18 cellular contexts compared by ENCODE assay signal in genomic region chr17:31878703-31879073, GRCh38. TPM values are rescaled to one million over a fixed set of nuclear protein-coding genes. Genes with fewer than 3 reads are reported as not detected.
DNase-seq lines count a peak whose midpoint lies in the region; ATAC-seq, FAIRE-seq and TF ChIP-seq lines count a peak whose summit lies in the region.
"Had no signal": no experiment of that assay in that cellular context is flagged by ENCODE, and none has a peak within 500 bp of the region (broad histone marks: within the 10 kb centered on the region; RNA-seq: fewer than 3 reads in every experiment).

No MANE protein-coding gene starts in this region.

- no peak for FAIRE-seq in endothelial cell of umbilical vein (lab: Jason Lieb, UNC)

- H3K4me1 Mint-ChIP-seq in activated naive CD4-positive, alpha-beta T cell treated with anti-CD3 and anti-CD28 coated beads, Interleukin-2, amount 10 ng/mL, durations not matched to agents 7 days and 5 days: peaks cover 11% of the 10 kb centered on the region
- H3K4me1 Mint-ChIP-seq in activated naive CD8-positive, alpha-beta T cell (ENCODE audit: low read depth): peaks cover 25% of the 10 kb centered on the region

- POLR2A ChIA-PET in endothelial cell of umbilical vein (lab: Charles Lee): no interaction called here

- no peak overlapping the region for H3K4me3 ChIP-seq in endothelial cell of umbilical vein (replicated peaks in 1 of 3; ENCODE audit: insufficient read depth in 1 of 3, low read depth in 1 of 3, low read length in 3 of 3)
- peak overlapping the region; percentile 22 for H3K4me3 ChIP-seq in thoracic aorta
- H3K4me3 ChIP-seq: right atrium auricular region, uterus had no signal

- intact Hi-C loops in endothelial cell of umbilical vein (cut with micrococcal nuclease): no loop called here

- H3K79me2 ChIP-seq in endothelial cell of umbilical vein (ENCODE audit: control insufficient read depth, insufficient read depth, low read length): no peaks in the 10 kb centered on the region

- TF ChIP-seq CTCF in endothelial cell of umbilical vein (IDR thresholded peaks at IDR 0.05; ENCODE audit: extremely low read depth in 1 of 2, insufficient read depth in 1 of 2, low read depth in 1 of 2, low read length in 2 of 2): no peak
- TF ChIP-seq CTCF in thoracic aorta (IDR thresholded peaks at IDR 0.05): no peak

- H3K27me3 ChIP-seq in endothelial cell of umbilical vein (ENCODE audit: control insufficient read depth in 2 of 2, insufficient read depth in 2 of 2, low read length in 2 of 2) (no peaks in the 10 kb centered on the region), thoracic aorta (replicated peaks; ENCODE audit: insufficient read depth) (no peaks in the 10 kb centered on the region)
- H3K27me3 ChIP-seq: right atrium auricular region, uterus had no signal

- H3K4me1 ChIP-seq in endothelial cell of umbilical vein (ENCODE audit: control insufficient read depth, extremely low read depth, insufficient read depth, low read length) (peaks cover 2% of the 10 kb centered on the region), thoracic aorta (ENCODE audit: control insufficient read depth in 1 of 2, low read depth in 2 of 2) (peaks cover 11 to 34% of the 10 kb centered on the region in 2 donors)
- H3K4me1 ChIP-seq: right atrium auricular region, uterus had no signal

- H3K36me3 Mint-ChIP-seq in activated naive CD4-positive, alpha-beta T cell treated with anti-CD3 and anti-CD28 coated beads, Interleukin-2, amount 10 ng/mL, durations not matched to agents 7 days and 5 days: peaks cover 50% of the 10 kb centered on the region
- H3K36me3 Mint-ChIP-seq in activated naive CD8-positive, alpha-beta T cell: peaks cover 10% of the 10 kb centered on the region

- no peaks in the 10 kb centered on the region for H3K9me3 ChIP-seq in endothelial cell of umbilical vein (replicated peaks; ENCODE audit: control insufficient read depth, insufficient read depth, low read length)
- no peaks in the 10 kb centered on the region for H3K9me3 ChIP-seq in thoracic aorta
- H3K9me3 ChIP-seq: right atrium auricular region, uterus had no signal

- no TSS peak for BruUV-seq in endothelial cell of umbilical vein (replicated peaks; lab: Mats Ljungman, UMichigan)

- H3K27me3 Mint-ChIP-seq in activated naive CD4-positive, alpha-beta T cell treated with anti-CD3 and anti-CD28 coated beads, Interleukin-2, amount 10 ng/mL, durations not matched to agents 7 days and 5 days: no peaks in the 10 kb centered on the region
- no peaks in the 10 kb centered on the region for H3K27me3 Mint-ChIP-seq in activated naive CD8-positive, alpha-beta T cell

- no peaks in the 10 kb centered on the region for H3K9me1 ChIP-seq in endothelial cell of umbilical vein (replicated peaks; ENCODE audit: control insufficient read depth, extremely low read depth, insufficient read depth, low read length)

- no peak overlapping the region for H2AFZ ChIP-seq in endothelial cell of umbilical vein (ENCODE audit: low read depth, low read length)

- no peak overlapping the region for H3K4me3 Mint-ChIP-seq in activated naive CD4-positive, alpha-beta T cell treated with anti-CD3 and anti-CD28 coated beads, Interleukin-2, amount 10 ng/mL, durations not matched to agents 7 days and 5 days
- H3K4me3 Mint-ChIP-seq in activated naive CD8-positive, alpha-beta T cell: peak overlapping the region; percentile 72

- no peak for DNase-seq in activated naive CD4-positive, alpha-beta T cell treated with anti-CD3 and anti-CD28 coated beads, Interleukin-2, amount 10 ng/mL, durations not matched to agents 7 days and 5 days
- no peak for DNase-seq in activated naive CD4-positive, alpha-beta T cell treated with Interleukin-2 at 50 U/mL for 16 hours
- DNase-seq in endothelial cell of umbilical vein (ENCODE audit: low read depth, low spot score): no peak
- no peak for DNase-seq in thoracic aorta (ENCODE audit: low spot score)
- no peak for DNase-seq in NCI-H146 (lab: John Stamatoyannopoulos, UW)
- DNase-seq: activated T-cell treated with anti-CD3 and anti-CD28 coated beads for 4 hours, cortex of kidney, DMS79, foreskin melanocyte, left colon, NCI-H1417, NCI-H748 treated with DMSO at 0.1 percent for 48 hours, uterus had no signal

- H3K27ac ChIP-seq in endothelial cell of umbilical vein (ENCODE audit: insufficient read depth, low read depth, low read length) (peak overlapping the region; percentile 19), thoracic aorta (peak overlapping the region; percentile 68 to 86)
- H3K27ac ChIP-seq: epithelial cell of prostate, right atrium auricular region, uterus had no signal

- no peaks in the 10 kb centered on the region for H4K20me1 ChIP-seq in endothelial cell of umbilical vein (replicated peaks; ENCODE audit: control insufficient read depth, extremely low read depth, insufficient read depth, low read length)

- no peak overlapping the region for H3K9ac ChIP-seq in endothelial cell of umbilical vein (replicated peaks; ENCODE audit: extremely low read depth, insufficient read depth, low read length)

- no peak for TF ChIP-seq POLR2A in endothelial cell of umbilical vein (IDR thresholded peaks at IDR 0.05; ENCODE audit: low read depth, low read length)

- H3K36me3 ChIP-seq in endothelial cell of umbilical vein (ENCODE audit: control insufficient read depth in 2 of 2, extremely low read depth in 1 of 2, insufficient read depth in 2 of 2, low read length in 2 of 2): peaks cover 4 to 20% of the 10 kb centered on the region in 2 experiments
- peaks cover 33% of the 10 kb centered on the region for H3K36me3 ChIP-seq in thoracic aorta
- H3K36me3 ChIP-seq: uterus had no signal

- no peak overlapping the region for H3K4me2 ChIP-seq in endothelial cell of umbilical vein (ENCODE audit: insufficient read depth, low read length)

- ATAC-seq in thoracic aorta (ENCODE audit: insufficient number of reproducible peaks, low FRiP score, low read depth) (no peak), SK-N-SH treated with all-trans-retinoic acid at 6 μM for 48 hours (no peak), HG03039 (IDR thresholded peaks at IDR 0.05; ENCODE audit: unreplicated experiment) (no peak)
- ATAC-seq: left colon had no signal

- H3K9me3 Mint-ChIP-seq in activated naive CD4-positive, alpha-beta T cell treated with anti-CD3 and anti-CD28 coated beads, Interleukin-2, amount 10 ng/mL, durations not matched to agents 7 days and 5 days: no peaks in the 10 kb centered on the region
- H3K9me3 Mint-ChIP-seq in activated naive CD8-positive, alpha-beta T cell (ENCODE audit: low read depth): no peaks in the 10 kb centered on the region

- dilution Hi-C loops in endothelial cell of umbilical vein (cut with MboI; ENCODE audit: extremely low pct_ligation_motif_present, low sequenced_read_pairs): no loop called here

- CTCF ChIA-PET in activated naive CD4-positive, alpha-beta T cell treated with anti-CD3 and anti-CD28 coated beads, Interleukin-2, amount 10 ng/mL, durations not matched to agents 7 days and 5 days (lab: Charles Lee): no interaction called here
- CTCF ChIA-PET in endothelial cell of umbilical vein (lab: Charles Lee): interaction anchor here (1.0 kb wide), 2 partner anchors 22 to 442 kb away, joined by 3 read pairs; no protein-coding TSS in a partner anchor

- H3K27ac Mint-ChIP-seq in activated naive CD4-positive, alpha-beta T cell treated with anti-CD3 and anti-CD28 coated beads, Interleukin-2, amount 10 ng/mL, durations not matched to agents 7 days and 5 days: peak overlapping the region; percentile 39
- peak overlapping the region; percentile 94 for H3K27ac Mint-ChIP-seq in activated naive CD8-positive, alpha-beta T cell

TF ChIP-seq in endothelial cell of umbilical vein, 7 proteins besides CTCF, POLR2A, EP300 and RAD21 (continues in another document):
- no peak for TF ChIP-seq FOS (IDR thresholded peaks at IDR 0.05; ENCODE audit: borderline replicate concordance, insufficient read depth, low read length)

TF ChIP-seq in SK-N-SH treated with all-trans-retinoic acid at 6 μM for 48 hours, 23 proteins besides CTCF, POLR2A, EP300 and RAD21 (continues in another document):
- no peak for TF ChIP-seq TCF4 (CRISPR knock-in tag; IDR thresholded peaks at IDR 0.05; ENCODE audit: borderline replicate concordance)
- no peak for TF ChIP-seq TOX (CRISPR knock-in tag; IDR thresholded peaks at IDR 0.05; ENCODE audit: borderline replicate concordance)
- no peak for TF ChIP-seq ZFP3 (CRISPR knock-in tag; IDR thresholded peaks at IDR 0.05)
- TF ChIP-seq SNAI2 (CRISPR knock-in tag; IDR thresholded peaks at IDR 0.05): no peak
- no peak for TF ChIP-seq ARNTL (CRISPR knock-in tag; IDR thresholded peaks at IDR 0.05; ENCODE audit: borderline replicate concordance, low read depth)

RNA-seq across cellular contexts. Expression of gene COPRS, which starts 19.6 kb away (rescaled TPM):
- 48.0 and 48.8 TPM in 2 replicates for total RNA-seq in endothelial cell of umbilical vein
- polyA plus RNA-seq in endothelial cell of umbilical vein: 41.3 and 43.1 TPM in 2 replicates
- 41.4 and 42.2 TPM in 2 replicates for polyA plus RNA-seq in endothelial cell of umbilical vein (2011; cell fraction: cytosol; rRNA removed)
- 16.8 and 18.7 TPM in 2 replicates for polyA plus RNA-seq in endothelial cell of umbilical vein (2011; cell fraction: nucleus; rRNA removed)
- polyA plus RNA-seq in endothelial cell of umbilical vein (2012): 61.2 and 72.5 TPM in 2 replicates
- 23.3 and 24.1 TPM in 2 replicates for polyA minus RNA-seq in endothelial cell of umbilical vein
- polyA minus RNA-seq in endothelial cell of umbilical vein (2011; cell fraction: cytosol; rRNA and poly(A)+ RNA removed): 30.9 TPM
- 5.1 and 7.0 TPM in 2 replicates for polyA minus RNA-seq in endothelial cell of umbilical vein (2011; cell fraction: nucleus; rRNA and poly(A)+ RNA removed)
- total RNA-seq in thoracic aorta: 100 to 1,000 TPM in 1 of 2 donors, 10 to 100 TPM in 1; 74.5 to 157 TPM

RNA-seq across cellular contexts. Expression of gene UTP6, which starts 22.8 kb away (rescaled TPM):
- total RNA-seq in endothelial cell of umbilical vein (68.9 and 77.7 TPM in 2 replicates), thoracic aorta (10 to 100 TPM; 56.0 to 77.3 TPM)
- 6.5 and 9.4 TPM in 2 replicates for polyA plus RNA-seq in endothelial cell of umbilical vein
- 14.3 and 14.9 TPM in 2 replicates for polyA plus RNA-seq in endothelial cell of umbilical vein (2011; cell fraction: cytosol; rRNA removed)
- polyA plus RNA-seq in endothelial cell of umbilical vein (2011; cell fraction: nucleus; rRNA removed): 46.1 and 60.5 TPM in 2 replicates
- polyA plus RNA-seq in endothelial cell of umbilical vein (2012): 71.3 and 93.8 TPM in 2 replicates
- 15.0 and 16.8 TPM in 2 replicates for polyA minus RNA-seq in endothelial cell of umbilical vein
- 19.9 TPM for polyA minus RNA-seq in endothelial cell of umbilical vein (2011; cell fraction: cytosol; rRNA and poly(A)+ RNA removed)
- 12.8 and 16.6 TPM in 2 replicates for polyA minus RNA-seq in endothelial cell of umbilical vein (2011; cell fraction: nucleus; rRNA and poly(A)+ RNA removed)

RNA-seq across cellular contexts. Expression of gene SUZ12, which starts 58.1 kb away (rescaled TPM):
- total RNA-seq in endothelial cell of umbilical vein (30.8 and 30.9 TPM in 2 replicates), thoracic aorta (10 to 100 TPM; 14.4 to 26.0 TPM)
- polyA plus RNA-seq in endothelial cell of umbilical vein: 5.7 and 7.8 TPM in 2 replicates
- 10.9 and 11.4 TPM in 2 replicates for polyA plus RNA-seq in endothelial cell of umbilical vein (2011; cell fraction: cytosol; rRNA removed)
- polyA plus RNA-seq in endothelial cell of umbilical vein (2011; cell fraction: nucleus; rRNA removed): 19.3 and 27.1 TPM in 2 replicates
- 17.1 and 24.9 TPM in 2 replicates for polyA plus RNA-seq in endothelial cell of umbilical vein (2012)
- 8.2 and 9.0 TPM in 2 replicates for polyA minus RNA-seq in endothelial cell of umbilical vein
- 29.9 TPM for polyA minus RNA-seq in endothelial cell of umbilical vein (2011; cell fraction: cytosol; rRNA and poly(A)+ RNA removed)
- 10.8 and 15.6 TPM in 2 replicates for polyA minus RNA-seq in endothelial cell of umbilical vein (2011; cell fraction: nucleus; rRNA and poly(A)+ RNA removed)
